25 cellular contexts compared by ENCODE assay signal in the genomic region with DNA sequence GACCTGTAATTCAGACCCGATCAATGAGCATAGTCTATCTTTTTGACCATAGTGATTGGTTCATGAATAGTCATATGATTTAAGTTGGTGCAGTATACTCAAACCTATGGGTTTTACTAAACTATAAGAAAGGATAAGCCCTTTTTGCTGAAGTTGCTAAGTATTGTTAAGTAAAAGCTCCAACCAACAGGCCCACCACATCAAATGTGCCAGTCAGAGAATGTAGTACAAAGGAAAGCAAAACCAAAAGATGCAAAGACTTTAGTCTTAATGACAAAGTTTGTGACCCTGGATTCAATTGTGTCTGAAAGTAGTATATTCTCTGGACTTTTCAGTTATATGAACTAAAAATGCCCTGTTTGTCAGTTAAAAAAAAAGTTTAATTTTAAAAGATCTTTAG.
DNase-seq lines count a peak whose midpoint lies in the region; ATAC-seq and TF ChIP-seq lines count a peak whose summit lies in the region.
"Had no signal": no experiment of that assay in that cellular context is flagged by ENCODE, and none has a peak within 500 bp of the region (broad histone marks: within the 10 kb centered on the region; RNA-seq: fewer than 3 reads in every experiment).

No MANE protein-coding gene starts in this region.

- peaks cover under 1% of the 10 kb centered on the region for H3K9me3 Mint-ChIP-seq in activated naive CD4-positive, alpha-beta T cell treated with anti-CD3 and anti-CD28 coated beads, Interleukin-2, amount 50 U/mL, for 24 hours
- H3K9me3 Mint-ChIP-seq in activated naive CD4-positive, alpha-beta T cell treated with anti-CD3 and anti-CD28 coated beads, Interleukin-2, amount 50 U/mL, for 72 hours = peaks cover 4 to 6% of the 10 kb centered on the region in 2 donors
- H3K9me3 Mint-ChIP-seq: stimulated activated memory B cell treated with anti-CD40 and anti-IgM and Interleukin-4, amounts not matched to agents 10 μg/mL and 1 μg/mL and 100 μg/mL, for 72 hours had no signal

- ATAC-seq in activated naive CD4-positive, alpha-beta T cell treated with anti-CD3 and anti-CD28 coated beads, Interleukin-2, amount 50 U/mL, for 72 hours = peak; percentile 29 to 57
- ATAC-seq in HG02870 (IDR thresholded peaks at IDR 0.05; ENCODE audit: unreplicated experiment) = no peak
- ATAC-seq: body of pancreas; left lobe of liver; psoas muscle; stimulated activated memory B cell treated with anti-CD40 and anti-IgM and Interleukin-4, amounts not matched to agents 10 μg/mL and 1 μg/mL and 100 μg/mL, for 72 hours; upper lobe of right lung had no signal

- no peak overlapping the region for H3K4me3 Mint-ChIP-seq in activated naive CD4-positive, alpha-beta T cell treated with anti-CD3 and anti-CD28 coated beads, Interleukin-2, amount 50 U/mL, for 24 hours
- H3K4me3 Mint-ChIP-seq: activated T-cell treated with anti-CD3 and anti-CD28 coated beads, Interleukin-2, amount 50 U/mL, for 24 hours; stimulated activated memory B cell treated with anti-CD40 and anti-IgM and Interleukin-4, amounts not matched to agents 10 μg/mL and 1 μg/mL and 100 μg/mL, for 72 hours had no signal

- no peak overlapping the region for H3K27ac ChIP-seq in colonic mucosa
- H3K27ac ChIP-seq: adrenal gland, body of pancreas, C4-2B, GM23248, neutrophil, psoas muscle, sigmoid colon, suprapubic skin, upper lobe of right lung had no signal

- peak overlapping the region; percentile 13 for H3K27ac Mint-ChIP-seq in activated naive CD4-positive, alpha-beta T cell treated with anti-CD3 and anti-CD28 coated beads, Interleukin-2, amount 50 U/mL, for 24 hours
- no peak overlapping the region for H3K27ac Mint-ChIP-seq in activated naive CD4-positive, alpha-beta T cell treated with anti-CD3 and anti-CD28 coated beads, Interleukin-2, amount 50 U/mL, for 72 hours
- H3K27ac Mint-ChIP-seq: activated T-cell treated with anti-CD3 and anti-CD28 coated beads, Interleukin-2, amount 50 U/mL, for 24 hours; stimulated activated memory B cell treated with anti-CD40 and anti-IgM and Interleukin-4, amounts not matched to agents 10 μg/mL and 1 μg/mL and 100 μg/mL, for 72 hours had no signal

- H3K36me3 ChIP-seq in colonic mucosa = no peaks in the 10 kb centered on the region
- H3K36me3 ChIP-seq: adrenal gland, neutrophil, sigmoid colon, suprapubic skin, upper lobe of right lung had no signal

- no peak overlapping the region for H3K9ac ChIP-seq in colonic mucosa (ENCODE audit: low read depth in 2 of 2, low read length in 2 of 2)
- H3K9ac ChIP-seq: GM23248, SK-N-SH had no signal

- H3K4me1 ChIP-seq in colonic mucosa = no peaks in the 10 kb centered on the region
- H3K4me1 ChIP-seq: adrenal gland, body of pancreas, psoas muscle, sigmoid colon, suprapubic skin, upper lobe of right lung had no signal

- peaks cover 1% of the 10 kb centered on the region for H3K36me3 Mint-ChIP-seq in activated naive CD4-positive, alpha-beta T cell treated with anti-CD3 and anti-CD28 coated beads, Interleukin-2, amount 50 U/mL, for 24 hours
- peaks cover 0 to 13% of the 10 kb centered on the region in 2 donors for H3K36me3 Mint-ChIP-seq in activated naive CD4-positive, alpha-beta T cell treated with anti-CD3 and anti-CD28 coated beads, Interleukin-2, amount 50 U/mL, for 72 hours

- DNase-seq in activated naive CD4-positive, alpha-beta T cell (lab: John Stamatoyannopoulos, UW) = no peak
- peak; percentile 34 for DNase-seq in Jurkat, Clone E6-1 (ENCODE audit: low read depth, low spot score)
- no peak for DNase-seq in activated naive CD4-positive, alpha-beta T cell treated with anti-CD3 and anti-CD28 coated beads, Interleukin-2, amount 50 U/mL, for 72 hours (ENCODE audit: low spot score in 2 of 2)
- DNase-seq in GM20000 (ENCODE audit: low spot score) (no peak), colonic mucosa (no peak)
- DNase-seq: activated T-cell treated with anti-CD3 and anti-CD28 coated beads, Interleukin-2, amount 50 U/mL, for 24 hours; adrenal gland; body of pancreas; GM23248; mesenchymal stem cell; NCI-H2081; NCI-H226; NCI-H774; psoas muscle; sigmoid colon; SK-N-SH; stimulated activated CD4-positive, alpha-beta T cell treated with anti-CD3 and anti-CD28 coated beads, Interleukin-4, amount 100 ng/mL, for 4 hours; upper lobe of right lung had no signal

- intact Hi-C loops in colonic mucosa (cut with DNase I) = no loop called here

- no peaks in the 10 kb centered on the region for H3K27me3 Mint-ChIP-seq in activated naive CD4-positive, alpha-beta T cell treated with anti-CD3 and anti-CD28 coated beads, Interleukin-2, amount 50 U/mL, for 24 hours
- H3K27me3 Mint-ChIP-seq: activated T-cell treated with anti-CD3 and anti-CD28 coated beads, Interleukin-2, amount 50 U/mL, for 24 hours; stimulated activated memory B cell treated with anti-CD40 and anti-IgM and Interleukin-4, amounts not matched to agents 10 μg/mL and 1 μg/mL and 100 μg/mL, for 72 hours had no signal

- TF ChIP-seq CTCF in GM20000 (IDR thresholded peaks at IDR 0.05; ENCODE audit: extremely low read depth, missing control alignments) (no peak), colonic mucosa (IDR thresholded peaks at IDR 0.05) (no peak)

- H3K27me3 ChIP-seq in colonic mucosa = no peaks in the 10 kb centered on the region
- H3K27me3 ChIP-seq: adrenal gland, body of pancreas, neutrophil, sigmoid colon, suprapubic skin, upper lobe of right lung had no signal

- peaks cover 14% of the 10 kb centered on the region for H3K4me1 Mint-ChIP-seq in activated naive CD4-positive, alpha-beta T cell treated with anti-CD3 and anti-CD28 coated beads, Interleukin-2, amount 50 U/mL, for 24 hours
- H3K4me1 Mint-ChIP-seq: stimulated activated memory B cell treated with anti-CD40 and anti-IgM and Interleukin-4, amounts not matched to agents 10 μg/mL and 1 μg/mL and 100 μg/mL, for 72 hours had no signal

- H3K9me3 ChIP-seq in colonic mucosa = no peaks in the 10 kb centered on the region
- H3K9me3 ChIP-seq: adrenal gland, body of pancreas, neutrophil, sigmoid colon, SK-N-SH, suprapubic skin, upper lobe of right lung had no signal

- H3K4me3 ChIP-seq in Jurkat, Clone E6-1 (ENCODE audit: low read length) = no peak overlapping the region
- H3K4me3 ChIP-seq in colonic mucosa = no peak overlapping the region
- H3K4me3 ChIP-seq: adrenal gland, body of pancreas, GM23248, psoas muscle, sigmoid colon, suprapubic skin, upper lobe of right lung had no signal
